ENCODE assay signal across 8 cellular contexts in genomic region chr7:151081170-151082101, GRCh38. TPM values are rescaled to one million over a fixed set of nuclear protein-coding genes. Genes with fewer than 3 reads are reported as not detected.
DNase-seq lines count a peak whose midpoint lies in the region; TF ChIP-seq lines count a peak whose summit lies in the region.

No MANE protein-coding gene starts in this region.

- H3K4me2 ChIP-seq in BLaER1 treated with 17β-estradiol and CSF1 and Interleukin-3, amounts not matched to agents 10 nM and 100 nM, result peak overlapping the region; percentile 98 to 100 (median 99)

- DNase-seq in HL-60 (ENCODE audit: low read depth in 1 of 2, low spot score in 1 of 2) (no peak), ascending aorta (ENCODE audit: low spot score in 2 of 2) (no peak), islet precursor cell (peak; percentile 80), GOT3 (lab: John Stamatoyannopoulos, UW) (no peak)
- DNase-seq in NK-92 treated with Interleukin-12 subunit alpha and Interleukin-12 subunit beta, amount 100 ng/mL, for 24 hours (lab: John Stamatoyannopoulos, UW), result no peak
- no peak for DNase-seq in activated CD4-positive, alpha-beta T cell treated with anti-CD3 and anti-CD28 coated beads, Interleukin-2, amount 50 U/mL, for 48 hours

- peak overlapping the region; percentile 81 to 98 (median 86) for H3K4me3 ChIP-seq in BLaER1 treated with 17β-estradiol and CSF1 and Interleukin-3, amounts not matched to agents 10 nM and 100 nM
- H3K4me3 ChIP-seq in HL-60 (replicated peaks; ENCODE audit: insufficient read depth, low read length), result peak overlapping the region; percentile 77
- peak overlapping the region; percentile 75 to 87 for H3K4me3 ChIP-seq in ascending aorta
- peak overlapping the region in 4 of 5 donors; percentile 53 to 95 (median 84) for H3K4me3 ChIP-seq in subcutaneous abdominal adipose tissue (ENCODE audit: low read depth in 1 of 5, low read length in 5 of 5)

- no peak for TF ChIP-seq CTCF in HL-60 (IDR thresholded peaks at IDR 0.05; ENCODE audit: insufficient read depth, low read length)
- no peak for TF ChIP-seq CTCF in ascending aorta (IDR thresholded peaks at IDR 0.05)

- peaks cover 0 to 26% (median 25%) of the 10 kb centered on the region in 11 experiments; a peak in 18 of 22 replicates for H3K27me3 ChIP-seq in BLaER1 treated with 17β-estradiol and CSF1 and Interleukin-3, amounts not matched to agents 10 nM and 100 nM
- H3K27me3 ChIP-seq in HL-60 (ENCODE audit: insufficient read depth, poor library complexity, severe bottlenecking), result no peaks in the 10 kb centered on the region
- no peaks in the 10 kb centered on the region for H3K27me3 ChIP-seq in ascending aorta
- H3K27me3 ChIP-seq in subcutaneous abdominal adipose tissue (ENCODE audit: control insufficient read depth in 5 of 5, insufficient read depth in 4 of 5, low read length in 5 of 5), result no peaks in the 10 kb centered on the region

- peak overlapping the region; percentile 90 to 99 (median 97) for H3K9ac ChIP-seq in BLaER1 treated with 17β-estradiol and CSF1 and Interleukin-3, amounts not matched to agents 10 nM and 100 nM
- H3K9ac ChIP-seq in subcutaneous abdominal adipose tissue (ENCODE audit: low read length in 5 of 5), result peak overlapping the region in 4 of 5 donors; percentile 65 to 86 (median 83)

- H4K20me1 ChIP-seq in BLaER1 treated with 17β-estradiol and CSF1 and Interleukin-3, amounts not matched to agents 10 nM and 100 nM, result peaks cover 0 to 52% (median 36%) of the 10 kb centered on the region in 11 experiments; a peak in 20 of 22 replicates

- no peaks in the 10 kb centered on the region for H3K9me3 ChIP-seq in BLaER1 treated with 17β-estradiol and CSF1 and Interleukin-3, amounts not matched to agents 10 nM and 100 nM (replicated peaks in 1 of 11)
- H3K9me3 ChIP-seq in ascending aorta (no peaks in the 10 kb centered on the region), subcutaneous abdominal adipose tissue (ENCODE audit: control insufficient read depth in 5 of 5, low read length in 5 of 5) (no peaks in the 10 kb centered on the region)

- peaks cover 65 to 76% (median 72%) of the 10 kb centered on the region in 10 experiments for H3K4me1 ChIP-seq in BLaER1 treated with 17β-estradiol and CSF1 and Interleukin-3, amounts not matched to agents 10 nM and 100 nM
- H3K4me1 ChIP-seq in ascending aorta (peaks cover 24 to 38% of the 10 kb centered on the region in 2 donors), subcutaneous abdominal adipose tissue (ENCODE audit: control insufficient read depth in 5 of 5, insufficient read depth in 5 of 5, low read length in 5 of 5) (peaks cover 4 to 67% (median 58%) of the 10 kb centered on the region in 5 donors)

- peak overlapping the region; percentile 82 to 98 (median 93) for H3K27ac ChIP-seq in BLaER1 treated with 17β-estradiol and CSF1 and Interleukin-3, amounts not matched to agents 10 nM and 100 nM
- H3K27ac ChIP-seq in HL-60 (replicated peaks) (peak overlapping the region; percentile 97), ascending aorta (peak overlapping the region; percentile 95 to 96), subcutaneous abdominal adipose tissue (ENCODE audit: low read depth, low read length) (peak overlapping the region; percentile 94)

- intact Hi-C loops in ascending aorta (cut with DNase I), result loop anchor here (2.0 to 10.0 kb wide), 4 partner anchors 166 to 1367 kb away; partner anchors contain the start of genes NUB1 and SMARCD3

- peaks cover 8 to 32% (median 19%) of the 10 kb centered on the region in 11 experiments; a peak in 18 of 22 replicates for H3K36me3 ChIP-seq in BLaER1 treated with 17β-estradiol and CSF1 and Interleukin-3, amounts not matched to agents 10 nM and 100 nM
- H3K36me3 ChIP-seq in ascending aorta, result peaks cover 0 to 9% of the 10 kb centered on the region in 2 donors
- peaks cover 0 to 12% (median 6%) of the 10 kb centered on the region in 5 donors for H3K36me3 ChIP-seq in subcutaneous abdominal adipose tissue (ENCODE audit: control insufficient read depth in 5 of 5, insufficient read depth in 5 of 5, low read length in 5 of 5)

RNA-seq across cellular contexts. Expression of gene FASTK, which starts 0.8 kb away (rescaled TPM):
- 121 TPM for total RNA-seq in ascending aorta

RNA-seq across cellular contexts. Expression of gene TMUB1, which starts 1.9 kb away (rescaled TPM):
- 143 TPM for total RNA-seq in ascending aorta

RNA-seq across cellular contexts. Expression of gene AGAP3, which starts 4.8 kb away (rescaled TPM):
- 82.6 TPM for total RNA-seq in ascending aorta

RNA-seq across cellular contexts. Expression of gene SLC4A2, which starts 22.0 kb away (rescaled TPM):
- total RNA-seq in ascending aorta, result 390 TPM

RNA-seq across cellular contexts. Expression of gene CDK5, which starts 23.7 kb away (rescaled TPM):
- total RNA-seq in ascending aorta, result 15.8 TPM
